1 cellular context compared by ENCODE assay signal in genomic region chr5:149404746-149405549, GRCh38.
TF ChIP-seq lines count a peak whose summit lies in the region.

No MANE protein-coding gene starts in this region.

TF ChIP-seq in HepG2, 621 proteins besides CTCF, POLR2A, EP300 and RAD21 (continued from another document):
- TF ChIP-seq KLF12 (CRISPR knock-in tag; IDR thresholded peaks at IDR 0.05; ENCODE audit: borderline replicate concordance) (0 out of 2 replicates have a peak, but pooled peaks have one; percentile 40), NAIF1 (CRISPR knock-in tag; IDR thresholded peaks at IDR 0.05; ENCODE audit: borderline replicate concordance) (no peak), ZNF329 (CRISPR knock-in tag; IDR thresholded peaks at IDR 0.05; ENCODE audit: low read depth) (no peak), ZNF253 (CRISPR knock-in tag; IDR thresholded peaks at IDR 0.05; ENCODE audit: borderline replicate concordance) (no peak), SAP130 (CRISPR knock-in tag; IDR thresholded peaks at IDR 0.05; ENCODE audit: low read depth) (0 out of 2 replicates have a peak, but pooled peaks have one; percentile 16), ZNF782 (CRISPR knock-in tag; IDR thresholded peaks at IDR 0.05; ENCODE audit: borderline replicate concordance) (0 out of 2 replicates have a peak, but pooled peaks have one; percentile 53), ZNF572 (CRISPR knock-in tag; IDR thresholded peaks at IDR 0.05) (peak; percentile 69; the same call in 1 of the 2 replicates), ZBTB46 (CRISPR knock-in tag; IDR thresholded peaks at IDR 0.05; ENCODE audit: borderline replicate concordance) (no peak), TRIM24 (CRISPR knock-in tag; IDR thresholded peaks at IDR 0.05) (no peak), MTA1 (CRISPR knock-in tag; IDR thresholded peaks at IDR 0.05; ENCODE audit: borderline replicate concordance) (peak; percentile 70; the same call in 1 of the 2 replicates), CREB3 (CRISPR knock-in tag; IDR thresholded peaks at IDR 0.05) (no peak), ZNF556 (CRISPR knock-in tag; IDR thresholded peaks at IDR 0.05; ENCODE audit: borderline replicate concordance) (peak; percentile 14; the same call in 1 of the 2 replicates), ZC3H4 (CRISPR knock-in tag; IDR thresholded peaks at IDR 0.05; ENCODE audit: borderline replicate concordance) (no peak), ZNF772 (CRISPR knock-in tag; IDR thresholded peaks at IDR 0.05) (peak; percentile 44; the same call in 1 of the 2 replicates), DMTF1 (CRISPR knock-in tag; IDR thresholded peaks at IDR 0.05) (no peak), MAZ (IDR thresholded peaks at IDR 0.05; ENCODE audit: borderline replicate concordance, low read depth, low read length) (no peak), MAZ (CRISPR knock-in tag; IDR thresholded peaks at IDR 0.05; ENCODE audit: low read depth) (peak; percentile 37; the same call in 1 of the 2 replicates), FOSL2 (CRISPR knock-in tag; IDR thresholded peaks at IDR 0.05) (peak; percentile 87), SP2 (CRISPR knock-in tag; IDR thresholded peaks at IDR 0.05) (peak; percentile 23; the same call in 1 of the 2 replicates), ZFP91 (CRISPR knock-in tag; IDR thresholded peaks at IDR 0.05; ENCODE audit: borderline replicate concordance) (0 out of 2 replicates have a peak, but pooled peaks have one; percentile 23), NCOR1 (IDR thresholded peaks at IDR 0.05; ENCODE audit: borderline replicate concordance, low read length) (no peak), IRF9 (CRISPR knock-in tag; IDR thresholded peaks at IDR 0.05; ENCODE audit: borderline replicate concordance) (0 out of 2 replicates have a peak, but pooled peaks have one; percentile 26), ZNF33B (CRISPR knock-in tag; IDR thresholded peaks at IDR 0.05) (no peak)
